In the genomic region with DNA sequence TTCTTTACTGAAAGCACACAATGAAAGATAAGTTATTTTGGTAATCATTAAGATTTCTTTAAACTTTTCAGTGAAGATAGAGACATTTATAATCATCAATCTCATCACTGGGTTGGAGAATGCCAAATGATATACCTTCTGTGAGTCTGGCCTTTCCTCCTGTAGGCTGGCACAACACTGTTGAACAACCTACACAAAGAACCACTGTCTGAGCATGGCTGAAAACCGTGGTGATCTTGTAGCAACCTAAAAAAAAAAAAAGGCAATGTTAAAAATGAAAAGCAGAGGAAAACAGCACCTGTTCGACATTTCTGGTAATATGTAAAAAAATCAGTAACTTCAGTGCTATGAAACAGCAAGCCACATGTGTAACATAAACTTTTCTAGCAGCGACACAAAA, we compare ENCODE assay signal across 11 cellular contexts. TPM values are rescaled to one million over a fixed set of nuclear protein-coding genes. Genes with fewer than 3 reads are reported as not detected.
DNase-seq lines count a peak whose midpoint lies in the region; ATAC-seq and TF ChIP-seq lines count a peak whose summit lies in the region.
"Had no signal": no experiment of that assay in that cellular context is flagged by ENCODE, and none has a peak within 500 bp of the region (broad histone marks: within the 10 kb centered on the region; RNA-seq: fewer than 3 reads in every experiment).

No MANE protein-coding gene starts in this region.

- H3K36me3 Mint-ChIP-seq in MCF 10A (ENCODE audit: insufficient read depth, unreplicated experiment): peaks cover 70% of the 10 kb centered on the region
- H3K36me3 Mint-ChIP-seq in activated CD8-positive, alpha-beta T cell treated with anti-CD3 and anti-CD28 coated beads, Interleukin-2, amount 10 ng/mL, durations not matched to agents 7 days and 5 days (ENCODE audit: low read depth): peaks cover 43% of the 10 kb centered on the region
- H3K36me3 Mint-ChIP-seq in immature natural killer cell: peaks cover 0 to 10% (median 0%) of the 10 kb centered on the region in 3 donors

- H3K36me3 ChIP-seq in breast epithelium (no peaks in the 10 kb centered on the region), stomach smooth muscle (ENCODE audit: control insufficient read depth in 2 of 2, insufficient read depth in 2 of 2, low read length in 2 of 2) (peaks cover 9 to 17% of the 10 kb centered on the region in 2 donors)
- H3K36me3 ChIP-seq: prostate gland had no signal

- no peak for ATAC-seq in activated CD8-positive, alpha-beta T cell treated with anti-CD3 and anti-CD28 coated beads, Interleukin-2, amount 10 ng/mL, durations not matched to agents 7 days and 5 days

- no peaks in the 10 kb centered on the region for H3K27me3 ChIP-seq in breast epithelium
- H3K27me3 ChIP-seq in stomach smooth muscle (ENCODE audit: control insufficient read depth in 1 of 2, insufficient read depth in 2 of 2, low read length in 2 of 2): no peaks in the 10 kb centered on the region

- H3K27ac Mint-ChIP-seq in MCF 10A (ENCODE audit: low read depth, unreplicated experiment): peak overlapping the region; percentile 98
- H3K27ac Mint-ChIP-seq in activated CD8-positive, alpha-beta T cell treated with anti-CD3 and anti-CD28 coated beads, Interleukin-2, amount 10 ng/mL, durations not matched to agents 7 days and 5 days: peak overlapping the region; percentile 55
- peak overlapping the region in 2 of 6 donors; percentile 50 to 98 for H3K27ac Mint-ChIP-seq in immature natural killer cell

- TF ChIP-seq CTCF in MCF 10A (IDR thresholded peaks at IDR 0.05; ENCODE audit: unreplicated experiment) (no peak), breast epithelium (IDR thresholded peaks at IDR 0.05) (no peak)

- H3K4me3 Mint-ChIP-seq in MCF 10A (ENCODE audit: unreplicated experiment) (peak overlapping the region; percentile 92), immature natural killer cell (peak overlapping the region; percentile 56 to 100 (median 97))
- peak overlapping the region; percentile 97 for H3K4me3 Mint-ChIP-seq in activated CD8-positive, alpha-beta T cell treated with anti-CD3 and anti-CD28 coated beads, Interleukin-2, amount 10 ng/mL, durations not matched to agents 7 days and 5 days

- CTCF ChIA-PET in MCF 10A (lab: Yijun Ruan, JAX): interaction anchor here (1.4 kb wide), 1 partner anchor 373 kb away, joined by 5 read pairs; no protein-coding TSS in a partner anchor
- CTCF ChIA-PET in activated CD8-positive, alpha-beta T cell treated with anti-CD3 and anti-CD28 coated beads, Interleukin-2, amount 10 ng/mL, durations not matched to agents 7 days and 5 days (lab: Charles Lee): interaction anchor here (1.4 to 2.7 kb wide), 2 partner anchors 11 to 36 kb away, joined by 4 to 11 read pairs; no protein-coding TSS in a partner anchor

- H3K9me3 ChIP-seq in breast epithelium: no peaks in the 10 kb centered on the region
- no peaks in the 10 kb centered on the region for H3K9me3 ChIP-seq in stomach smooth muscle (ENCODE audit: control insufficient read depth in 2 of 2, low read length in 2 of 2)
- H3K9me3 ChIP-seq: prostate gland had no signal

- peak overlapping the region in 1 of 3 donors; percentile 81 for H3K4me3 ChIP-seq in breast epithelium
- H3K4me3 ChIP-seq in stomach smooth muscle (ENCODE audit: low read length in 2 of 2): peak overlapping the region; percentile 40 to 97

- peaks cover 7% of the 10 kb centered on the region for H3K9me3 Mint-ChIP-seq in MCF 10A (ENCODE audit: unreplicated experiment)
- no peaks in the 10 kb centered on the region for H3K9me3 Mint-ChIP-seq in activated CD8-positive, alpha-beta T cell treated with anti-CD3 and anti-CD28 coated beads, Interleukin-2, amount 10 ng/mL, durations not matched to agents 7 days and 5 days (ENCODE audit: insufficient read depth)
- no peaks in the 10 kb centered on the region for H3K9me3 Mint-ChIP-seq in immature natural killer cell

- H3K27ac ChIP-seq in breast epithelium: no peak overlapping the region
- no peak overlapping the region for H3K27ac ChIP-seq in stomach smooth muscle (ENCODE audit: low read length)

- intact Hi-C loops in MCF 10A (cut with micrococcal nuclease): loop anchor here (5.0 kb wide), 1 partner anchor 247 kb away; no protein-coding TSS in a partner anchor
- intact Hi-C loops in breast epithelium (cut with DNase I; ENCODE audit: low total_unique reads): no loop called here

- H3K4me1 Mint-ChIP-seq in MCF 10A (ENCODE audit: insufficient read depth, unreplicated experiment) (no peaks in the 10 kb centered on the region), immature natural killer cell (peaks cover 25 to 31% of the 10 kb centered on the region in 2 donors)
- peaks cover 26% of the 10 kb centered on the region for H3K4me1 Mint-ChIP-seq in activated CD8-positive, alpha-beta T cell treated with anti-CD3 and anti-CD28 coated beads, Interleukin-2, amount 10 ng/mL, durations not matched to agents 7 days and 5 days (ENCODE audit: low read depth)

- H3K4me1 ChIP-seq in breast epithelium: no peaks in the 10 kb centered on the region
- H3K4me1 ChIP-seq in stomach smooth muscle (ENCODE audit: control insufficient read depth, insufficient read depth, low read length): peaks cover 6% of the 10 kb centered on the region
- H3K4me1 ChIP-seq: prostate gland had no signal

- H3K27me3 Mint-ChIP-seq in MCF 10A (ENCODE audit: insufficient read depth, unreplicated experiment) (no peaks in the 10 kb centered on the region), immature natural killer cell (ENCODE audit: low read depth in 3 of 3) (peaks cover 0 to 7% (median 5%) of the 10 kb centered on the region in 3 donors)
- H3K27me3 Mint-ChIP-seq in activated CD8-positive, alpha-beta T cell treated with anti-CD3 and anti-CD28 coated beads, Interleukin-2, amount 10 ng/mL, durations not matched to agents 7 days and 5 days (ENCODE audit: low read depth): no peaks in the 10 kb centered on the region

- H3K9ac ChIP-seq in stomach smooth muscle (ENCODE audit: low read length in 2 of 2): no peak overlapping the region

- no peak for TF ChIP-seq POLR2A in breast epithelium (IDR thresholded peaks at IDR 0.05)

- BruUV-seq in MCF 10A (replicated peaks; lab: Mats Ljungman, UMichigan): no TSS peak

- POLR2A ChIA-PET in MCF 10A (lab: Yijun Ruan, JAX): interaction anchor here (0.7 to 3.2 kb wide), 12 partner anchors 8 to 234 kb away, joined by 3 to 100 read pairs (median 6); partner anchors contain the start of genes APH1B and RAB8B
- POLR2A ChIA-PET in activated CD8-positive, alpha-beta T cell treated with anti-CD3 and anti-CD28 coated beads, Interleukin-2, amount 10 ng/mL, durations not matched to agents 7 days and 5 days (lab: Charles Lee): interaction anchor here (2.7 kb wide), 1 partner anchor 38 kb away, joined by 45 read pairs; no protein-coding TSS in a partner anchor

- no peak for DNase-seq in MCF 10A (ENCODE audit: unreplicated experiment)
- DNase-seq in breast epithelium (ENCODE audit: low spot score in 2 of 2): no peak
- no peak for DNase-seq in activated CD8-positive, alpha-beta T cell treated with anti-CD3 and anti-CD28 coated beads, Interleukin-2, amount 10 ng/mL, durations not matched to agents 7 days and 5 days
- no peak for DNase-seq in immature natural killer cell
- no peak for DNase-seq in NCI-H774 (lab: John Stamatoyannopoulos, UW)
- DNase-seq in NOMO-1 (lab: John Stamatoyannopoulos, UW; ENCODE audit: unreplicated experiment in 2 of 2): no peak
- DNase-seq in AG08396 (ENCODE audit: low spot score): no peak
- DNase-seq: activated CD4-positive, alpha-beta T cell treated with anti-CD3 and anti-CD28 coated beads, Interleukin-2, amount 50 U/mL, for 4 hours; NCI-H510A had no signal

RNA-seq across cellular contexts. Expression of gene RPS27L, which starts 1.8 kb away (rescaled TPM):
- total RNA-seq in MCF 10A (2022) (154 and 172 TPM in 2 replicates), breast epithelium (100 to 1,000 TPM; 121 to 200 (median 152) TPM)
- total RNA-seq in activated CD8-positive, alpha-beta T cell treated with anti-CD3 and anti-CD28 coated beads, Interleukin-2, amount 10 ng/mL, durations not matched to agents 7 days and 5 days: 100 to 1,000 TPM; 235 to 238 TPM
- polyA plus RNA-seq in immature natural killer cell: 100 to 1,000 TPM; 135 to 198 (median 154) TPM

RNA-seq across cellular contexts. Expression of gene LACTB, which starts 33.8 kb away (rescaled TPM):
- total RNA-seq in MCF 10A (2022) (9.9 and 16.3 TPM in 2 replicates), breast epithelium (10 to 100 TPM; 15.7 to 17.6 (median 17.1) TPM)
- 10 to 100 TPM in 1 of 2 experiments, 1 to 10 TPM in 1; 9.7 to 11.1 TPM for total RNA-seq in activated CD8-positive, alpha-beta T cell treated with anti-CD3 and anti-CD28 coated beads, Interleukin-2, amount 10 ng/mL, durations not matched to agents 7 days and 5 days
- polyA plus RNA-seq in immature natural killer cell: 10 to 100 TPM; 11.3 to 11.7 (median 11.5) TPM

RNA-seq across cellular contexts. Expression of gene RAB8B, which starts 33.9 kb away (rescaled TPM):
- total RNA-seq in MCF 10A (2022) (11.7 and 15.6 TPM in 2 replicates), breast epithelium (10 to 100 TPM; 31.3 to 46.2 (median 36.7) TPM)
- total RNA-seq in activated CD8-positive, alpha-beta T cell treated with anti-CD3 and anti-CD28 coated beads, Interleukin-2, amount 10 ng/mL, durations not matched to agents 7 days and 5 days: 100 to 1,000 TPM; 112 to 113 TPM
- polyA plus RNA-seq in immature natural killer cell: 100 to 1,000 TPM in 1 of 3 donors, 10 to 100 TPM in 2; 64.6 to 123 (median 79.7) TPM
